In the genomic region with DNA sequence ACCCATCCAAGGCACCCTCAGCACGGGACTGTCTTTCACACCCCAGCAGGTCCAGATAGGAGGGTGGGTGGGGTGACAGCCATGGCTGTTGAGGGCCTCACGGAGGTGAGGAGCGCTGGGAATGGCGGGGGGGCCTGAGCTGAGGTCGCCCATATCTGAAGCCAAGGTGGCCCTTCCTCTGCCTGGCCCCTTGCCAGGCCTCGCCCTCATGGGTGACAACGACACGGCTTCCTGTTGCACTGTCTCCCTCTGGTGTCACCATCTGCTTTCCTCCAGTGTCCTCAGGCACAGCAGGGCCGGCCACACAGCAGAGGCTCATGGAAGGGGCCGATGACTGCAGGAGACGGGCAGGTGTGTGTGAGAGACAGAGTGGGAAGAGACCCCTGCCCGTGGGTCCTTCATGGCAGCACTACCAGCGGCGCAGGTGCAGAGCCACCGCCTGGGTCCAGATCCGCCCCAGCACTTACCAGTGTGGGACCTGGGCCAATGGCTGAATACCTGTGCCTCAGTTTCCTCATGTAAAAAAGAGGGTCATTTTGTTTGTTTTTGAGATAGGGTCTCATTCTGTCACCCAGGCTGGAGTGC, we compare ENCODE assay signal across 1 cellular context.
TF ChIP-seq lines count a peak whose summit lies in the region.

No MANE protein-coding gene starts in this region.

TF ChIP-seq in K562, 482 proteins besides CTCF, POLR2A, EP300 and RAD21 (continued from another document and continues in another):
- TF ChIP-seq ZNF408 (CRISPR knock-in tag; IDR thresholded peaks at IDR 0.05; ENCODE audit: low read depth) (no peak), NR2F6 (CRISPR knock-in tag; IDR thresholded peaks at IDR 0.05) (no peak), NFE2L1 (tag; IDR thresholded peaks at IDR 0.05; ENCODE audit: borderline replicate concordance, low read depth) (no peak), ARID1B (IDR thresholded peaks at IDR 0.05) (peak; percentile 24; the same call in 1 of the 2 replicates), SRSF7 (optimal IDR thresholded peaks at IDR 0.05; ENCODE audit: low read depth, low read length) (no peak), ZC3H8 (IDR thresholded peaks at IDR 0.05) (no peak), RBM14 (IDR thresholded peaks at IDR 0.05; ENCODE audit: borderline replicate concordance, insufficient read depth, low read depth, low read length) (no peak), ZFP30 (CRISPR knock-in tag; IDR thresholded peaks at IDR 0.05; ENCODE audit: borderline replicate concordance) (no peak), TFAP4 (CRISPR knock-in tag; IDR thresholded peaks at IDR 0.05; ENCODE audit: borderline replicate concordance) (0 out of 2 replicates have a peak, but pooled peaks have one; percentile 39), RERE (CRISPR knock-in tag; IDR thresholded peaks at IDR 0.05; ENCODE audit: borderline replicate concordance) (no peak), ZFP36 (IDR thresholded peaks at IDR 0.05; ENCODE audit: low read depth, low read length, partially characterized antibody) (no peak), CSDE1 (IDR thresholded peaks at IDR 0.05) (no peak), HNRNPK (IDR thresholded peaks at IDR 0.05; ENCODE audit: low read depth, low read length, poor library complexity, severe bottlenecking) (no peak), POLR2G (IDR thresholded peaks at IDR 0.05; ENCODE audit: low read depth, low read length) (peak; percentile 30; the same call in 1 of the 2 replicates), MED1 (CRISPR knock-in tag; IDR thresholded peaks at IDR 0.05; ENCODE audit: borderline replicate concordance) (no peak), ZFP1 (CRISPR knock-in tag; IDR thresholded peaks at IDR 0.05) (no peak), GABPA (tag; conservative IDR thresholded peaks at IDR 0.05; ENCODE audit: low read depth) (peak; percentile 7; the same call in 1 of the 2 replicates), RBFOX2 (IDR thresholded peaks at IDR 0.05; ENCODE audit: low read depth, low read length) (0 out of 2 replicates have a peak, but pooled peaks have one; percentile 37), MAFG (tag; conservative IDR thresholded peaks at IDR 0.05) (no peak), SLC30A9 (CRISPR knock-in tag; IDR thresholded peaks at IDR 0.05) (no peak), ATF7 (IDR thresholded peaks at IDR 0.05) (peak; percentile 26; the same call in 1 of the 2 replicates), SMARCB1 (IDR thresholded peaks at IDR 0.05; ENCODE audit: insufficient read length, low read depth) (no peak), LEF1 (IDR thresholded peaks at IDR 0.05) (no peak), MAFF (IDR thresholded peaks at IDR 0.05; ENCODE audit: low read length) (no peak), FOXM1 (IDR thresholded peaks at IDR 0.05; ENCODE audit: low read depth) (no peak), FOXM1 (CRISPR knock-in tag; IDR thresholded peaks at IDR 0.05; ENCODE audit: low read depth) (no peak), RB1 (IDR thresholded peaks at IDR 0.05; ENCODE audit: low read depth) (no peak), E4F1 (CRISPR knock-in tag; IDR thresholded peaks at IDR 0.05; ENCODE audit: borderline replicate concordance) (no peak), ZEB2 (IDR thresholded peaks at IDR 0.05) (no peak), MEIS2 (IDR thresholded peaks at IDR 0.05; ENCODE audit: partially characterized antibody) (no peak), NFIC (IDR thresholded peaks at IDR 0.05) (peak; percentile 98), PKNOX1 (IDR thresholded peaks at IDR 0.05) (no peak), ETV1 (tag; conservative IDR thresholded peaks at IDR 0.05; ENCODE audit: low read depth) (0 out of 2 replicates have a peak, but pooled peaks have one; percentile 24), YY1 (IDR thresholded peaks at IDR 0.05; ENCODE audit: borderline replicate concordance in 1 of 3, control insufficient read depth in 1 of 3, extremely low read depth in 1 of 3, insufficient read depth in 3 of 3, insufficient read length in 1 of 3, insufficient replicate concordance in 2 of 3, low read depth in 1 of 3, low read length in 2 of 3) (peak in 1 of 3 experiments; percentile 43), CBFB (CRISPR knock-in tag; IDR thresholded peaks at IDR 0.05) (no peak), PYGO2 (tag; IDR thresholded peaks at IDR 0.05) (no peak), PHF20 (IDR thresholded peaks at IDR 0.05; ENCODE audit: partially characterized antibody) (no peak)
- TF ChIP-seq, protein P1, sequence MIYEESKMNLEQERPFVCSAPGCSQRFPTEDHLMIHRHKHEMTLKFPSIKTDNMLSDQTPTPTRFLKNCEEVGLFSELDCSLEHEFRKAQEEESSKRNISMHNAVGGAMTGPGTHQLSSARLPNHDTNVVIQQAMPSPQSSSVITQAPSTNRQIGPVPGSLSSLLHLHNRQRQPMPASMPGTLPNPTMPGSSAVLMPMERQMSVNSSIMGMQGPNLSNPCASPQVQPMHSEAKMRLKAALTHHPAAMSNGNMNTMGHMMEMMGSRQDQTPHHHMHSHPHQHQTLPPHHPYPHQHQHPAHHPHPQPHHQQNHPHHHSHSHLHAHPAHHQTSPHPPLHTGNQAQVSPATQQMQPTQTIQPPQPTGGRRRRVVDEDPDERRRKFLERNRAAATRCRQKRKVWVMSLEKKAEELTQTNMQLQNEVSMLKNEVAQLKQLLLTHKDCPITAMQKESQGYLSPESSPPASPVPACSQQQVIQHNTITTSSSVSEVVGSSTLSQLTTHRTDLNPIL (CRISPR knock-in tag; IDR thresholded peaks at IDR 0.05), result no peak
- TF ChIP-seq, protein P2, sequence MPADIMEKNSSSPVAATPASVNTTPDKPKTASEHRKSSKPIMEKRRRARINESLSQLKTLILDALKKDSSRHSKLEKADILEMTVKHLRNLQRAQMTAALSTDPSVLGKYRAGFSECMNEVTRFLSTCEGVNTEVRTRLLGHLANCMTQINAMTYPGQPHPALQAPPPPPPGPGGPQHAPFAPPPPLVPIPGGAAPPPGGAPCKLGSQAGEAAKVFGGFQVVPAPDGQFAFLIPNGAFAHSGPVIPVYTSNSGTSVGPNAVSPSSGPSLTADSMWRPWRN (IDR thresholded peaks at IDR 0.05; ENCODE audit: low read depth), result no peak
- TF ChIP-seq, protein P3, sequence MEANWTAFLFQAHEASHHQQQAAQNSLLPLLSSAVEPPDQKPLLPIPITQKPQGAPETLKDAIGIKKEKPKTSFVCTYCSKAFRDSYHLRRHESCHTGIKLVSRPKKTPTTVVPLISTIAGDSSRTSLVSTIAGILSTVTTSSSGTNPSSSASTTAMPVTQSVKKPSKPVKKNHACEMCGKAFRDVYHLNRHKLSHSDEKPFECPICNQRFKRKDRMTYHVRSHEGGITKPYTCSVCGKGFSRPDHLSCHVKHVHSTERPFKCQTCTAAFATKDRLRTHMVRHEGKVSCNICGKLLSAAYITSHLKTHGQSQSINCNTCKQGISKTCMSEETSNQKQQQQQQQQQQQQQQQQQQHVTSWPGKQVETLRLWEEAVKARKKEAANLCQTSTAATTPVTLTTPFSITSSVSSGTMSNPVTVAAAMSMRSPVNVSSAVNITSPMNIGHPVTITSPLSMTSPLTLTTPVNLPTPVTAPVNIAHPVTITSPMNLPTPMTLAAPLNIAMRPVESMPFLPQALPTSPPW (CRISPR knock-in tag; IDR thresholded peaks at IDR 0.05), result peak; percentile 56; the same call in 1 of the 2 replicates
- TF ChIP-seq, protein P4, sequence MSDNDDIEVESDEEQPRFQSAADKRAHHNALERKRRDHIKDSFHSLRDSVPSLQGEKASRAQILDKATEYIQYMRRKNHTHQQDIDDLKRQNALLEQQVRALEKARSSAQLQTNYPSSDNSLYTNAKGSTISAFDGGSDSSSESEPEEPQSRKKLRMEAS (CRISPR knock-in tag; IDR thresholded peaks at IDR 0.05), result no peak
- TF ChIP-seq, protein P5, sequence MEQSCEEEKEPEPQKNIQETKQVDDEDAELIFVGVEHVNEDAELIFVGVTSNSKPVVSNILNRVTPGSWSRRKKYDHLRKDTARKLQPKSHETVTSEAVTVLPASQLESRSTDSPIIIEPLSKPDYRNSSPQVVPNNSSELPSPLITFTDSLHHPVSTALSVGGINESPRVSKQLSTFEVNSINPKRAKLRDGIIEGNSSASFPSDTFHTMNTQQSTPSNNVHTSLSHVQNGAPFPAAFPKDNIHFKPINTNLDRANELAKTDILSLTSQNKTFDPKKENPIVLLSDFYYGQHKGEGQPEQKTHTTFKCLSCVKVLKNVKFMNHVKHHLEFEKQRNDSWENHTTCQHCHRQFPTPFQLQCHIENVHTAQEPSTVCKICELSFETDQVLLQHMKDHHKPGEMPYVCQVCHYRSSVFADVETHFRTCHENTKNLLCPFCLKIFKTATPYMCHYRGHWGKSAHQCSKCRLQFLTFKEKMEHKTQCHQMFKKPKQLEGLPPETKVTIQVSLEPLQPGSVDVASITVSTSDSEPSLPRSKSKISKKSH (CRISPR knock-in tag; IDR thresholded peaks at IDR 0.05), result no peak
- TF ChIP-seq, protein P6, sequence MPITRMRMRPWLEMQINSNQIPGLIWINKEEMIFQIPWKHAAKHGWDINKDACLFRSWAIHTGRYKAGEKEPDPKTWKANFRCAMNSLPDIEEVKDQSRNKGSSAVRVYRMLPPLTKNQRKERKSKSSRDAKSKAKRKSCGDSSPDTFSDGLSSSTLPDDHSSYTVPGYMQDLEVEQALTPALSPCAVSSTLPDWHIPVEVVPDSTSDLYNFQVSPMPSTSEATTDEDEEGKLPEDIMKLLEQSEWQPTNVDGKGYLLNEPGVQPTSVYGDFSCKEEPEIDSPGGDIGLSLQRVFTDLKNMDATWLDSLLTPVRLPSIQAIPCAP (CRISPR knock-in tag; IDR thresholded peaks at IDR 0.05; ENCODE audit: borderline replicate concordance), result no peak
- TF ChIP-seq, protein P7, sequence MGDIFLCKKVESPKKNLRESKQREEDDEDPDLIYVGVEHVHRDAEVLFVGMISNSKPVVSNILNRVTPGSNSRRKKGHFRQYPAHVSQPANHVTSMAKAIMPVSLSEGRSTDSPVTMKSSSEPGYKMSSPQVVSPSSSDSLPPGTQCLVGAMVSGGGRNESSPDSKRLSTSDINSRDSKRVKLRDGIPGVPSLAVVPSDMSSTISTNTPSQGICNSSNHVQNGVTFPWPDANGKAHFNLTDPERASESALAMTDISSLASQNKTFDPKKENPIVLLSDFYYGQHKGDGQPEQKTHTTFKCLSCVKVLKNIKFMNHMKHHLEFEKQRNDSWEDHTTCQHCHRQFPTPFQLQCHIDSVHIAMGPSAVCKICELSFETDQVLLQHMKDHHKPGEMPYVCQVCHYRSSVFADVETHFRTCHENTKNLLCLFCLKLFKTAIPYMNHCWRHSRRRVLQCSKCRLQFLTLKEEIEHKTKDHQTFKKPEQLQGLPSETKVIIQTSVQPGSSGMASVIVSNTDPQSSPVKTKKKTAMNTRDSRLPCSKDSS (IDR thresholded peaks at IDR 0.05; ENCODE audit: low read depth, partially characterized antibody), result no peak
